29 cellular contexts compared by ENCODE assay signal in the genomic region with DNA sequence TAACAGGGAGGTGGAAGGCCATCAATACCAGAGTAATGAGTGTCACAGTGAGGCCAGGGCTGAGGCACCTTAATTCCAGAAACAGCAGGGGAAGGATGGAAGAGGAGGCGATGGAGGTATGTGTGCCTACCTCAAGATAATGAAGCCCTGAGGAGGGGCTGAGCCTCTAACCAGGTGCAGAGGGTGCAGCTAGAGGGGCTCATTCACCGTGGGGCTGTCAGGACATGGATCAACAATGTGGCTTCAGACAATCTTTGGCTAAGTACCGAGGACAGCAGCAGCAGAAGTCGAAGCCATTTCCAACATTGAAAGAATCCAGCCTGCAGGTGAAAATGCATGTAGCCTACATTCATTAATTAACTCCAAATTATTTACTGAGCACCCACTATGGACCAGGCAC.
"Had no signal": no experiment of that assay in that cellular context is flagged by ENCODE, and none has a peak within 500 bp of the region (broad histone marks: within the 10 kb centered on the region; RNA-seq: fewer than 3 reads in every experiment).

No MANE protein-coding gene starts in this region.

- FAIRE-seq: colon, endometrium, endothelial cell of umbilical vein had no signal

- H3K4me3 Mint-ChIP-seq: activated CD4-positive, alpha-beta memory T cell treated with anti-CD3 and anti-CD28 coated beads, Interleukin-2, amount 10 ng/mL, durations not matched to agents 7 days and 5 days; activated CD4-positive, alpha-beta T cell treated with anti-CD3 and anti-CD28 coated beads, Interleukin-2, amount 10 ng/mL, durations not matched to agents 7 days and 5 days; activated naive CD4-positive, alpha-beta T cell treated with anti-CD3 and anti-CD28 coated beads, Interleukin-2, amount 10 ng/mL, durations not matched to agents 7 days and 5 days; activated naive CD8-positive, alpha-beta T cell treated with anti-CD3 and anti-CD28 coated beads, Interleukin-2, amount 10 ng/mL, durations not matched to agents 7 days and 5 days; activated T-cell treated with anti-CD3 and anti-CD28 coated beads, Interleukin-2, amount 50 U/mL, for 24 hours; activated T-cell treated with anti-CD3 and anti-CD28 coated beads, Interleukin-2, amount 50 U/mL, for 72 hours; effector memory CD8-positive, alpha-beta T cell had no signal

- ATAC-seq: activated naive CD4-positive, alpha-beta T cell treated with anti-CD3 and anti-CD28 coated beads, Interleukin-2, amount 50 U/mL, for 72 hours; activated T-cell treated with anti-CD3 and anti-CD28 coated beads, Interleukin-2, amount 50 U/mL, for 72 hours; body of pancreas; effector memory CD8-positive, alpha-beta T cell; gastroesophageal sphincter had no signal

- H3K36me3 ChIP-seq: esophagus squamous epithelium, gastroesophageal sphincter had no signal

- H3K4me3 ChIP-seq: body of pancreas, esophagus squamous epithelium, gastroesophageal sphincter had no signal

- H3K9me3 Mint-ChIP-seq: activated CD4-positive, alpha-beta memory T cell treated with anti-CD3 and anti-CD28 coated beads, Interleukin-2, amount 10 ng/mL, durations not matched to agents 7 days and 5 days; activated CD4-positive, alpha-beta T cell treated with anti-CD3 and anti-CD28 coated beads, Interleukin-2, amount 10 ng/mL, durations not matched to agents 7 days and 5 days; activated naive CD4-positive, alpha-beta T cell treated with anti-CD3 and anti-CD28 coated beads, Interleukin-2, amount 10 ng/mL, durations not matched to agents 7 days and 5 days; activated naive CD8-positive, alpha-beta T cell treated with anti-CD3 and anti-CD28 coated beads, Interleukin-2, amount 10 ng/mL, durations not matched to agents 7 days and 5 days had no signal

- H3K27me3 ChIP-seq: body of pancreas, esophagus squamous epithelium, gastroesophageal sphincter had no signal

- H3K4me1 Mint-ChIP-seq: activated CD4-positive, alpha-beta memory T cell treated with anti-CD3 and anti-CD28 coated beads, Interleukin-2, amount 10 ng/mL, durations not matched to agents 7 days and 5 days; activated CD4-positive, alpha-beta T cell treated with anti-CD3 and anti-CD28 coated beads, Interleukin-2, amount 10 ng/mL, durations not matched to agents 7 days and 5 days; activated naive CD4-positive, alpha-beta T cell treated with anti-CD3 and anti-CD28 coated beads, Interleukin-2, amount 10 ng/mL, durations not matched to agents 7 days and 5 days; activated naive CD8-positive, alpha-beta T cell treated with anti-CD3 and anti-CD28 coated beads, Interleukin-2, amount 10 ng/mL, durations not matched to agents 7 days and 5 days had no signal

- H3K27ac ChIP-seq: body of pancreas, epithelial cell of prostate, esophagus squamous epithelium, gastroesophageal sphincter had no signal

- H3K36me3 Mint-ChIP-seq: activated naive CD4-positive, alpha-beta T cell treated with anti-CD3 and anti-CD28 coated beads, Interleukin-2, amount 10 ng/mL, durations not matched to agents 7 days and 5 days; activated naive CD4-positive, alpha-beta T cell treated with anti-CD3 and anti-CD28 coated beads, Interleukin-2, amount 50 U/mL, for 72 hours; activated naive CD8-positive, alpha-beta T cell treated with anti-CD3 and anti-CD28 coated beads, Interleukin-2, amount 10 ng/mL, durations not matched to agents 7 days and 5 days had no signal

- H3K4me1 ChIP-seq: body of pancreas, esophagus squamous epithelium, gastroesophageal sphincter had no signal

- H3K27ac Mint-ChIP-seq: activated CD4-positive, alpha-beta memory T cell treated with anti-CD3 and anti-CD28 coated beads, Interleukin-2, amount 10 ng/mL, durations not matched to agents 7 days and 5 days; activated CD4-positive, alpha-beta T cell treated with anti-CD3 and anti-CD28 coated beads, Interleukin-2, amount 10 ng/mL, durations not matched to agents 7 days and 5 days; activated naive CD4-positive, alpha-beta T cell treated with anti-CD3 and anti-CD28 coated beads, Interleukin-2, amount 10 ng/mL, durations not matched to agents 7 days and 5 days; activated naive CD4-positive, alpha-beta T cell treated with anti-CD3 and anti-CD28 coated beads, Interleukin-2, amount 50 U/mL, for 72 hours; activated naive CD8-positive, alpha-beta T cell treated with anti-CD3 and anti-CD28 coated beads, Interleukin-2, amount 10 ng/mL, durations not matched to agents 7 days and 5 days; activated T-cell treated with anti-CD3 and anti-CD28 coated beads, Interleukin-2, amount 50 U/mL, for 24 hours; activated T-cell treated with anti-CD3 and anti-CD28 coated beads, Interleukin-2, amount 50 U/mL, for 72 hours; effector memory CD8-positive, alpha-beta T cell had no signal

- H3K27me3 Mint-ChIP-seq: activated CD4-positive, alpha-beta memory T cell treated with anti-CD3 and anti-CD28 coated beads, Interleukin-2, amount 10 ng/mL, durations not matched to agents 7 days and 5 days; activated CD4-positive, alpha-beta T cell treated with anti-CD3 and anti-CD28 coated beads, Interleukin-2, amount 10 ng/mL, durations not matched to agents 7 days and 5 days; activated naive CD4-positive, alpha-beta T cell treated with anti-CD3 and anti-CD28 coated beads, Interleukin-2, amount 10 ng/mL, durations not matched to agents 7 days and 5 days; activated naive CD8-positive, alpha-beta T cell treated with anti-CD3 and anti-CD28 coated beads, Interleukin-2, amount 10 ng/mL, durations not matched to agents 7 days and 5 days; activated T-cell treated with anti-CD3 and anti-CD28 coated beads, Interleukin-2, amount 50 U/mL, for 24 hours; effector memory CD8-positive, alpha-beta T cell had no signal

- DNase-seq: activated CD4-positive, alpha-beta memory T cell treated with anti-CD3 and anti-CD28 coated beads, Interleukin-2, amount 10 ng/mL, durations not matched to agents 7 days and 5 days; activated CD4-positive, alpha-beta T cell treated with anti-CD3 and anti-CD28 coated beads for 1 hour; activated CD4-positive, alpha-beta T cell treated with anti-CD3 and anti-CD28 coated beads for 4 hours; activated CD4-positive, alpha-beta T cell treated with anti-CD3 and anti-CD28 coated beads, Interleukin-2, amount 10 ng/mL, durations not matched to agents 7 days and 5 days; activated CD4-positive, alpha-beta T cell treated with anti-CD3 and anti-CD28 coated beads, Interleukin-2, amount 50 U/mL, for 4 hours; activated CD8-positive, alpha-beta memory T cell treated with anti-CD3 and anti-CD28 coated beads, Interleukin-2, amount 50 U/mL, for 48 hours; activated gamma-delta T cell; activated naive CD4-positive, alpha-beta T cell; activated naive CD4-positive, alpha-beta T cell treated with anti-CD3 and anti-CD28 coated beads, Interleukin-2, amount 10 ng/mL, durations not matched to agents 7 days and 5 days; activated naive CD8-positive, alpha-beta T cell treated with anti-CD3 and anti-CD28 coated beads, Interleukin-2, amount 10 ng/mL, durations not matched to agents 7 days and 5 days; activated T-cell treated with anti-CD3 and anti-CD28 coated beads for 4 hours; activated T-cell treated with anti-CD3 and anti-CD28 coated beads, Interleukin-2, amount 50 U/mL, for 24 hours; activated T-cell treated with anti-CD3 and anti-CD28 coated beads, Interleukin-2, amount 50 U/mL, for 72 hours; anterior cingulate cortex; body of pancreas; caudate nucleus; cortex of kidney; dermis blood vessel endothelial cell; effector CD4-positive, alpha-beta T cell; effector memory CD8-positive, alpha-beta T cell; esophagus squamous epithelium; foreskin melanocyte; T-helper 2 cell had no signal
